In the genomic region with DNA sequence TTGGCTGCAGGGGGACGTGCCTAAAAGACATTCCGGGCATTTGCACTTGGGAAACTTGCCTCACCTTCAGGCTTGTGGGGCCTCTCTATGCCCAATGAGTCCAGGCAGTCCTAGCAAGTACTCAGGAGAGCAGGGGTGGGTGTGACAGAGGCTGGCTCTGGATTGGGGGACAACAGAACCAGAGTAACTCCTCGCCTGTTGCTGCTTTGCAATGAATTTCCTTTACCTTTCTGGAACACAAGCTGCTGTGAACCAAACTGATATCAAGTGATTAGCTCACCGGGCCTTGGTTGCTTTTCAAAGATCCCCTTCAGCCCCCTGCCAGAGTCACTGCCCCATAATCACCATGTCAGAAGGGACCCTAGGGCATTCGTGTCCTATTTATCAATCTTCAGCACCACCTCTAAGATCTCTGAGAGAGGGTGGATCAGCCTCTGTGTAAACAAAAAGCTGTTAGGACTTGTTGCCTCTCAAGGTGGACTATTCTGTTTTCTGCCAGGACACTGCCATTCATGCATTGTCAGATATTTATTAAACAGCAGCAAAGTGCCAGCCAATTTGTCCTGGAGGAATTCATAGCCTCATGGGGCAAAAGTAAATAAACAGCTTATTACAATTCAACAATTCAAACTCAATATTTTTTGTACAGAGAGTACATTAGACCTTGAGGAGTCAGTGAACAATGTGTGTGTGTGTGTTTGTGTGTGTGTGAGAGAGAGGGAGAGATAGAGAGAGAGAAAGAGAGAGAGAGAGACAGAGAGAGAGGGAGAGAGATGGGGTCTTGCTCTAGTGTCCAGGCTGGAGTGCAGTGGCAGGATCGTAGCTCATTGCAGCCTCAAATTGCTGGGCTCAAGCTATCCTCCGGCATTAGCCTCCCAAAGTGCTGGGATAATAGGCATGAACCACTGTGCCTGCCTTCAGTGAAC, we compare ENCODE assay signal across 15 cellular contexts. TPM values are rescaled to one million over a fixed set of nuclear protein-coding genes. Genes with fewer than 3 reads are reported as not detected.
"Had no signal": no experiment of that assay in that cellular context is flagged by ENCODE, and none has a peak within 500 bp of the region (broad histone marks: within the 10 kb centered on the region; RNA-seq: fewer than 3 reads in every experiment).

No MANE protein-coding gene starts in this region.

- H3K27ac Mint-ChIP-seq: activated CD4-positive, alpha-beta memory T cell treated with anti-CD3 and anti-CD28 coated beads for 36 hours; activated naive CD4-positive, alpha-beta T cell treated with anti-CD3 and anti-CD28 coated beads, Interleukin-2, amount 10 ng/mL, durations not matched to agents 7 days and 5 days; activated T-cell treated with anti-CD3 and anti-CD28 coated beads, Interleukin-2, amount 50 U/mL, for 24 hours; natural killer cell treated with Interleukin-12 subunit alpha and Interleukin-12 subunit beta and Interleukin-15 and Interleukin-18, amount 100 ng/mL, for 72 hours had no signal

- H3K4me1 ChIP-seq: spleen, stomach, upper lobe of right lung had no signal

- H3K36me3 ChIP-seq: spleen, upper lobe of right lung had no signal

- H3K9me3 Mint-ChIP-seq: activated CD4-positive, alpha-beta memory T cell treated with anti-CD3 and anti-CD28 coated beads for 36 hours; activated naive CD4-positive, alpha-beta T cell treated with anti-CD3 and anti-CD28 coated beads, Interleukin-2, amount 10 ng/mL, durations not matched to agents 7 days and 5 days; activated T-cell treated with anti-CD3 and anti-CD28 coated beads, Interleukin-2, amount 50 U/mL, for 24 hours; natural killer cell treated with Interleukin-12 subunit alpha and Interleukin-12 subunit beta and Interleukin-15 and Interleukin-18, amount 100 ng/mL, for 72 hours had no signal

- H3K27me3 ChIP-seq: sigmoid colon, stomach, testis, upper lobe of right lung had no signal

- ATAC-seq: natural killer cell treated with Interleukin-12 subunit alpha and Interleukin-12 subunit beta and Interleukin-15 and Interleukin-18, amount 100 ng/mL, for 72 hours; upper lobe of right lung had no signal

- H3K36me3 Mint-ChIP-seq: activated CD4-positive, alpha-beta memory T cell treated with anti-CD3 and anti-CD28 coated beads for 36 hours; activated naive CD4-positive, alpha-beta T cell treated with anti-CD3 and anti-CD28 coated beads, Interleukin-2, amount 10 ng/mL, durations not matched to agents 7 days and 5 days; natural killer cell treated with Interleukin-12 subunit alpha and Interleukin-12 subunit beta and Interleukin-15 and Interleukin-18, amount 100 ng/mL, for 72 hours had no signal

- H3K27ac ChIP-seq: sigmoid colon, spleen, stomach, testis, upper lobe of right lung had no signal

- H3K9me3 ChIP-seq: sigmoid colon, spleen, stomach, testis, upper lobe of right lung had no signal

- H3K4me3 ChIP-seq: sigmoid colon, spleen, stomach, testis, upper lobe of right lung had no signal

- DNase-seq: activated CD4-positive, alpha-beta memory T cell treated with anti-CD3 and anti-CD28 coated beads for 36 hours; activated CD4-positive, CD25-positive, alpha-beta regulatory T cell treated with anti-CD3 and anti-CD28 coated beads, Interleukin-2, amount 50 U/mL, for 72 hours; activated naive CD4-positive, alpha-beta T cell treated with anti-CD3 and anti-CD28 coated beads, Interleukin-2, amount 10 ng/mL, durations not matched to agents 7 days and 5 days; activated T-cell treated with anti-CD3 and anti-CD28 coated beads, Interleukin-2, amount 50 U/mL, for 24 hours; caudate nucleus; foreskin fibroblast; glutamatergic neuron; mesenchymal stem cell; sigmoid colon; spleen; T1000; testis; upper lobe of right lung had no signal

- H3K4me3 Mint-ChIP-seq: activated CD4-positive, alpha-beta memory T cell treated with anti-CD3 and anti-CD28 coated beads for 36 hours; activated naive CD4-positive, alpha-beta T cell treated with anti-CD3 and anti-CD28 coated beads, Interleukin-2, amount 10 ng/mL, durations not matched to agents 7 days and 5 days; activated T-cell treated with anti-CD3 and anti-CD28 coated beads, Interleukin-2, amount 50 U/mL, for 24 hours; natural killer cell treated with Interleukin-12 subunit alpha and Interleukin-12 subunit beta and Interleukin-15 and Interleukin-18, amount 100 ng/mL, for 72 hours had no signal

RNA-seq across cellular contexts. Expression of a gene that starts 11.3 kb away (rescaled TPM):
- total RNA-seq: activated CD4-positive, alpha-beta memory T cell treated with anti-CD3 and anti-CD28 coated beads for 36 hours; natural killer cell treated with Interleukin-12 subunit alpha and Interleukin-12 subunit beta and Interleukin-15 and Interleukin-18, amount 100 ng/mL, for 72 hours had no signal
